ENCODE assay signal across 8 cellular contexts in genomic region chr6:90295854-90296345, GRCh38. TPM values are rescaled to one million over a fixed set of nuclear protein-coding genes. Genes with fewer than 3 reads are reported as not detected.
DNase-seq lines count a peak whose midpoint lies in the region; ATAC-seq, FAIRE-seq and TF ChIP-seq lines count a peak whose summit lies in the region.

No MANE protein-coding gene starts in this region.

- no peak for TF ChIP-seq RAD21 in HepG2 (CRISPR knock-in tag; IDR thresholded peaks at IDR 0.05)

- peak overlapping the region; percentile 76 for H3K4me2 ChIP-seq in HepG2 (ENCODE audit: low read depth, low read length)

- intact Hi-C loops in HepG2 (cut with micrococcal nuclease; ENCODE audit: unreplicated experiment), result loop anchor here (5.0 kb wide), 1 partner anchor 186 kb away; no protein-coding TSS in a partner anchor

- DNase-seq in DMS79 treated with DMSO at 0.1 percent for 48 hours (lab: John Stamatoyannopoulos, UW), result peak; percentile 44
- DNase-seq in NCI-H226, result peak; percentile 58
- peak; percentile 52 to 63 for DNase-seq in activated CD4-positive, alpha-beta T cell treated with anti-CD3 and anti-CD28 coated beads, Interleukin-2, amount 50 U/mL, for 4 hours
- no peak for DNase-seq in HepG2 (ENCODE audit: low spot score)
- DNase-seq in stimulated activated CD4-positive, alpha-beta T cell treated with anti-CD3 and anti-CD28 coated beads, Interleukin-4, amount 100 ng/mL, for 1 hour, result peak; percentile 66
- DNase-seq in NCI-H187 treated with DMSO at 0.1 percent for 48 hours (lab: John Stamatoyannopoulos, UW), result no peak

- H3K9me3 ChIP-seq in duodenal mucosa (ENCODE audit: control insufficient read depth in 1 of 2, low read length in 2 of 2) (no peaks in the 10 kb centered on the region), HepG2 (ENCODE audit: low read length) (no peaks in the 10 kb centered on the region)

- H2AFZ ChIP-seq in HepG2 (ENCODE audit: low read length), result no peak overlapping the region

- peak overlapping the region; percentile 59 to 70 for H3K4me3 ChIP-seq in duodenal mucosa (ENCODE audit: low read depth in 1 of 2, low read length in 2 of 2)
- peak overlapping the region; percentile 40 to 61 (median 44); a peak in 4 of 6 replicates for H3K4me3 ChIP-seq in HepG2 (replicated peaks in 1 of 3; ENCODE audit: insufficient read depth in 1 of 3, low read depth in 2 of 3, low read length in 3 of 3)

- no peaks in the 10 kb centered on the region for H3K36me3 ChIP-seq in duodenal mucosa (ENCODE audit: control insufficient read depth in 1 of 2, insufficient read depth in 2 of 2, low read length in 2 of 2)
- H3K36me3 ChIP-seq in HepG2 (replicated peaks in 1 of 2; ENCODE audit: control insufficient read depth in 1 of 2, insufficient read depth in 2 of 2, low read length in 2 of 2), result no peaks in the 10 kb centered on the region

- BruUV-seq in HepG2 (replicated peaks; lab: Mats Ljungman, UMichigan), result no TSS peak

- H4K20me1 ChIP-seq in HepG2 (ENCODE audit: insufficient read depth, low read length), result no peaks in the 10 kb centered on the region

- no peak for FAIRE-seq in HepG2 (lab: Jason Lieb, UNC)

- in situ Hi-C loops in HepG2 (cut with HindIII; ENCODE audit: extremely low pct_ligation_motif_present, low pct_unique_long_range_greater_than_20kb), result loop anchor here (25.0 kb wide), 1 partner anchor 191 kb away; no protein-coding TSS in a partner anchor

- no peak for TF ChIP-seq POLR2A in HepG2 (IDR thresholded peaks at IDR 0.05; ENCODE audit: insufficient read depth in 1 of 2, low read depth in 2 of 2, low read length in 2 of 2)

- no peaks in the 10 kb centered on the region for H3K79me2 ChIP-seq in HepG2 (ENCODE audit: insufficient read depth, low read length)

- H3K27ac ChIP-seq in duodenal mucosa (ENCODE audit: low read depth, low read length) (no peak overlapping the region), HepG2 (ENCODE audit: extremely low read length, insufficient read depth, low read length) (no peak overlapping the region)

- no peak for TF ChIP-seq CTCF in HepG2 (CRISPR knock-in tag; IDR thresholded peaks at IDR 0.05)

- ATAC-seq in HG02610 (IDR thresholded peaks at IDR 0.05; ENCODE audit: unreplicated experiment), result peak; percentile 38
- ATAC-seq in HepG2, result peak; percentile 52

- WGBS in HepG2 (ENCODE audit: low lambda C conversion rate), result 2% methylated on average over 16 of the region's 59 CpGs

- POLR2A ChIA-PET in HepG2 (lab: Yijun Ruan, JAX), result no interaction called here

- peaks cover 52 to 58% of the 10 kb centered on the region in 2 donors for H3K27me3 ChIP-seq in duodenal mucosa (ENCODE audit: control insufficient read depth in 1 of 2, insufficient read depth in 2 of 2, low read length in 2 of 2)
- H3K27me3 ChIP-seq in HepG2 (ENCODE audit: control insufficient read depth in 1 of 2, insufficient read depth in 2 of 2, low read length in 2 of 2), result peaks cover 8 to 72% of the 10 kb centered on the region in 2 experiments

- CTCF ChIA-PET in HepG2 (lab: Yijun Ruan, JAX; ENCODE audit: low intra/inter-chr PET ratio, low total read pairs), result no interaction called here

- H3K4me1 ChIP-seq in duodenal mucosa (ENCODE audit: control insufficient read depth in 1 of 2, insufficient read depth in 2 of 2, low read length in 2 of 2) (peaks cover 0 to 4% of the 10 kb centered on the region in 2 donors), HepG2 (ENCODE audit: insufficient read depth, low read length) (peaks cover 16% of the 10 kb centered on the region)

- no peak for TF ChIP-seq EP300 in HepG2 (IDR thresholded peaks at IDR 0.05; ENCODE audit: low read depth in 2 of 2, low read length in 2 of 2)
- no peak for TF ChIP-seq EP300 in HepG2 (CRISPR knock-in tag; IDR thresholded peaks at IDR 0.05; ENCODE audit: borderline replicate concordance)

- peak overlapping the region; percentile 39 to 66 for H3K9ac ChIP-seq in duodenal mucosa (ENCODE audit: low read depth in 1 of 2, low read length in 2 of 2)
- H3K9ac ChIP-seq in HepG2 (ENCODE audit: insufficient read depth, low read depth, low read length), result no peak overlapping the region

TF ChIP-seq in HepG2, 621 proteins besides CTCF, POLR2A, EP300 and RAD21:
- TF ChIP-seq FOXA1 (IDR thresholded peaks at IDR 0.05) (no peak), FOXA1 (CRISPR knock-in tag; IDR thresholded peaks at IDR 0.05) (no peak), ZNF746 (CRISPR knock-in tag; IDR thresholded peaks at IDR 0.05) (no peak), THRA (CRISPR knock-in tag; IDR thresholded peaks at IDR 0.05; ENCODE audit: borderline replicate concordance) (no peak), ATF4 (CRISPR knock-in tag; IDR thresholded peaks at IDR 0.05) (no peak), EZH2 (conservative IDR thresholded peaks at IDR 0.05; ENCODE audit: low read depth, low read length) (0 out of 2 replicates have a peak, but pooled peaks have one; percentile 95), ZNF777 (CRISPR knock-in tag; IDR thresholded peaks at IDR 0.05) (peak; percentile 31), ZKSCAN1 (IDR thresholded peaks at IDR 0.05; ENCODE audit: low read length) (no peak), RNF2 (conservative IDR thresholded peaks at IDR 0.05; ENCODE audit: low read depth) (0 out of 2 replicates have a peak, but pooled peaks have one; percentile 17), HNRNPLL (IDR thresholded peaks at IDR 0.05; ENCODE audit: low read depth, low read length, poor library complexity, severe bottlenecking) (peak; percentile 61)
TF ChIP-seq in HepG2: peak in this region for 4.

RNA-seq across cellular contexts. Expression of gene BACH2, which starts 0.7 kb away (rescaled TPM):
- not detected in 2 replicates for total RNA-seq in HepG2 (2016; rRNA removed; fragmentation: Illumina TruSeq; extraction: Trizol)
- not detected in 2 replicates for total RNA-seq in HepG2 (2016; cell fraction: cytosol; rRNA removed; fragmentation: Illumina TruSeq; extraction: Trizol; ENCODE audit: low read depth)
- total RNA-seq in HepG2 (2016; cell fraction: insoluble cytoplasmic fraction; rRNA removed; fragmentation: Illumina TruSeq; extraction: Trizol), result not detected in 2 replicates
- not detected in 2 replicates for total RNA-seq in HepG2 (2016; cell fraction: membrane; rRNA removed; fragmentation: Illumina TruSeq; extraction: Trizol)
- total RNA-seq in HepG2 (2016; cell fraction: nucleus; rRNA removed; fragmentation: Illumina TruSeq; extraction: Trizol), result not detected in 2 replicates
- polyA plus RNA-seq in HepG2 (2011; rRNA removed), result 0.01 TPM in 1 of 2 replicates, not detected in the other
- 0.01 TPM in 1 of 2 replicates, not detected in the other for polyA plus RNA-seq in HepG2 (2011; cell fraction: cytosol; rRNA removed)
- polyA plus RNA-seq in HepG2 (2011; cell fraction: nucleus; rRNA removed), result 0.24 TPM in 1 of 2 replicates, not detected in the other
- polyA plus RNA-seq in HepG2 (2012), result 0.07 TPM in 1 of 2 replicates, not detected in the other
- not detected in 2 replicates for polyA plus RNA-seq in HepG2 (2016; cell fraction: cytosol; fragmentation: Illumina TruSeq; extraction: Trizol; ENCODE audit: low read depth)
- polyA plus RNA-seq in HepG2 (2016; cell fraction: insoluble cytoplasmic fraction; fragmentation: Illumina TruSeq; extraction: Trizol; ENCODE audit: low read depth), result not detected in 2 replicates
- not detected in 2 replicates for polyA plus RNA-seq in HepG2 (2016; cell fraction: membrane; fragmentation: Illumina TruSeq; extraction: Trizol; ENCODE audit: low read depth)
- not detected in 2 replicates for polyA plus RNA-seq in HepG2 (2016; cell fraction: nucleus; fragmentation: Illumina TruSeq; extraction: Trizol; ENCODE audit: insufficient read depth, low read depth)
- polyA minus RNA-seq in HepG2 (2011; rRNA and poly(A)+ RNA removed; ENCODE audit: low replicate concordance), result 0.02 TPM in 1 of 2 replicates, not detected in the other
- not detected in 2 replicates for polyA minus RNA-seq in HepG2 (2011; cell fraction: cytosol; rRNA and poly(A)+ RNA removed)
- polyA minus RNA-seq in HepG2 (2011; cell fraction: nucleus; rRNA and poly(A)+ RNA removed), result under 0.01 and 0.13 TPM in 2 replicates

Comparison
In these comparisons a context has a peak if more than half of its experiments do, and no peak if none do; other contexts are left out.
1. DNase-seq: peak in DMS79 treated with DMSO at 0.1 percent for 48 hours (single experiment), NCI-H226 (single experiment), activated CD4-positive, alpha-beta T cell treated with anti-CD3 and anti-CD28 coated beads, Interleukin-2, amount 50 U/mL, for 4 hours (2 of 2) and stimulated activated CD4-positive, alpha-beta T cell treated with anti-CD3 and anti-CD28 coated beads, Interleukin-4, amount 100 ng/mL, for 1 hour (single experiment); none in HepG2 (single experiment) and NCI-H187 treated with DMSO at 0.1 percent for 48 hours (single experiment).